In genomic region chr5:177132504-177133118, GRCh38 we compare ENCODE assay signal across 8 cellular contexts. TPM values are rescaled to one million over a fixed set of nuclear protein-coding genes. Genes with fewer than 3 reads are reported as not detected.
DNase-seq lines count a peak whose midpoint lies in the region; ATAC-seq, FAIRE-seq and TF ChIP-seq lines count a peak whose summit lies in the region.

No MANE protein-coding gene starts in this region.

- H3K9me3 Mint-ChIP-seq in IgD-negative memory B cell (no peaks in the 10 kb centered on the region), MCF 10A (ENCODE audit: unreplicated experiment) (no peaks in the 10 kb centered on the region)

- peaks cover 3 to 8% of the 10 kb centered on the region in 2 experiments for H3K36me3 ChIP-seq in keratinocyte (ENCODE audit: control insufficient read depth in 2 of 2, extremely low read depth in 1 of 2, insufficient read depth in 2 of 2, low read length in 2 of 2)

- no peaks in the 10 kb centered on the region for H4K20me1 ChIP-seq in keratinocyte (ENCODE audit: control insufficient read depth, extremely low read depth, insufficient read depth, low read length)

- H3K4me2 ChIP-seq in keratinocyte (ENCODE audit: control insufficient read depth, extremely low read depth, insufficient read depth, low read depth, low read length), result peak overlapping the region; percentile 100

- dilution Hi-C loops in keratinocyte (cut with MboI; ENCODE audit: extremely low pct_ligation_motif_present, low sequenced_read_pairs), result no loop called here

- H3K9me1 ChIP-seq in keratinocyte (ENCODE audit: control insufficient read depth, extremely low read depth, insufficient read depth, low read length), result no peaks in the 10 kb centered on the region

- H3K4me3 ChIP-seq in keratinocyte (ENCODE audit: control insufficient read depth in 2 of 3, extremely low read depth in 1 of 3, insufficient read depth in 2 of 3, low read depth in 1 of 3, low read length in 3 of 3), result peak overlapping the region in 1 of 3 experiments; percentile 34

- H3K4me1 Mint-ChIP-seq in IgD-negative memory B cell (peaks cover 31 to 42% (median 40%) of the 10 kb centered on the region in 3 donors), MCF 10A (ENCODE audit: insufficient read depth, unreplicated experiment) (peaks cover 26% of the 10 kb centered on the region)

- CTCF ChIA-PET in MCF 10A (lab: Yijun Ruan, JAX), result interaction anchor here (0.6 to 14.1 kb wide), 3 partner anchors 20 to 504 kb away, joined by 3 to 140 read pairs (median 3); no protein-coding TSS in a partner anchor

- peaks cover 33% of the 10 kb centered on the region for H3K4me1 ChIP-seq in keratinocyte (ENCODE audit: control insufficient read depth, extremely low read depth, insufficient read depth, low read length)

- no peaks in the 10 kb centered on the region for H3K27me3 Mint-ChIP-seq in IgD-negative memory B cell
- H3K27me3 Mint-ChIP-seq in MCF 10A (ENCODE audit: insufficient read depth, unreplicated experiment), result no peaks in the 10 kb centered on the region

- H3K27me3 ChIP-seq in keratinocyte (ENCODE audit: control insufficient read depth, extremely low read depth, insufficient read depth, low read length), result no peaks in the 10 kb centered on the region

- H3K9ac ChIP-seq in keratinocyte (ENCODE audit: control insufficient read depth, extremely low read depth, insufficient read depth, low read length), result peak overlapping the region; percentile 85

- ATAC-seq in GM19463 (IDR thresholded peaks at IDR 0.05; ENCODE audit: unreplicated experiment), result no peak

- FAIRE-seq in keratinocyte (lab: Jason Lieb, UNC), result no peak

- POLR2A ChIA-PET in MCF 10A (lab: Yijun Ruan, JAX), result interaction anchor here (0.7 to 2.5 kb wide), 6 partner anchors 8 to 238 kb away, joined by 3 to 15 read pairs (median 4); no protein-coding TSS in a partner anchor

- peaks cover 29% of the 10 kb centered on the region for H3K79me2 ChIP-seq in keratinocyte (ENCODE audit: control insufficient read depth, insufficient read depth, low read length)

- DNase-seq in NCI-H345 (lab: John Stamatoyannopoulos, UW) (peak; percentile 10), NCI-H345 treated with DMSO at 0.1 percent for 48 hours (lab: John Stamatoyannopoulos, UW; ENCODE audit: unreplicated experiment) (no peak), MCF 10A (ENCODE audit: unreplicated experiment) (no peak), keratinocyte (ENCODE audit: low read depth, low spot score) (no peak), SHP77 treated with DMSO at 0.1 percent for 48 hours (lab: John Stamatoyannopoulos, UW) (no peak)
- DNase-seq in stimulated activated CD8-positive, alpha-beta memory T cell treated with anti-CD3 and anti-CD28 coated beads, Interleukin-15, amount 100 ng/mL, for 1 hour (ENCODE audit: low read depth), result peak; percentile 8

- H3K4me3 Mint-ChIP-seq in IgD-negative memory B cell (peak overlapping the region; percentile 58 to 85 (median 79)), MCF 10A (ENCODE audit: unreplicated experiment) (peak overlapping the region; percentile 74)

- H3K27ac ChIP-seq in keratinocyte (ENCODE audit: control insufficient read depth, insufficient read depth, low read length), result peak overlapping the region; percentile 16

- TF ChIP-seq CTCF in MCF 10A (IDR thresholded peaks at IDR 0.05; ENCODE audit: unreplicated experiment) (no peak), keratinocyte (optimal IDR thresholded peaks at IDR 0.05 in 1 of 3, IDR thresholded peaks at IDR 0.05 in 1 of 3, conservative IDR thresholded peaks at IDR 0.05 in 1 of 3; ENCODE audit: extremely low read depth in 1 of 3, insufficient read depth in 2 of 3, low read length in 3 of 3) (no peak)

- H2AFZ ChIP-seq in keratinocyte (ENCODE audit: control insufficient read depth, low read length), result peak overlapping the region; percentile 88

- no TSS peak for BruUV-seq in MCF 10A (replicated peaks; lab: Mats Ljungman, UMichigan)

- H3K36me3 Mint-ChIP-seq in IgD-negative memory B cell (peaks cover 6% of the 10 kb centered on the region), MCF 10A (ENCODE audit: insufficient read depth, unreplicated experiment) (peaks cover 34% of the 10 kb centered on the region)

- intact Hi-C loops in MCF 10A (cut with micrococcal nuclease), result no loop called here

- H3K27ac Mint-ChIP-seq in IgD-negative memory B cell, result peak overlapping the region; percentile 68 to 80 (median 73)
- H3K27ac Mint-ChIP-seq in MCF 10A (ENCODE audit: low read depth, unreplicated experiment), result no peak overlapping the region

- H3K9me3 ChIP-seq in keratinocyte (ENCODE audit: control insufficient read depth, low read depth, low read length), result no peaks in the 10 kb centered on the region

RNA-seq across cellular contexts. Expression of gene NSD1, which starts 1.0 kb away (rescaled TPM):
- 68.5 TPM for polyA plus RNA-seq in IgD-negative memory B cell
- 110 and 111 TPM in 2 replicates for total RNA-seq in MCF 10A (2022)
- polyA plus RNA-seq in keratinocyte, result 8.6 to 14.0 TPM (median 13.6 TPM) in 3 replicates
- polyA plus RNA-seq in keratinocyte (2011; ENCODE audit: low read depth), result 13.1 TPM
- polyA plus RNA-seq in keratinocyte (2011; cell fraction: cytosol; rRNA removed), result 7.4 and 11.0 TPM in 2 replicates
- polyA plus RNA-seq in keratinocyte (2011; cell fraction: nucleus; rRNA removed), result 23.9 and 25.9 TPM in 2 replicates
- polyA plus RNA-seq in keratinocyte (2012; ENCODE audit: low replicate concordance), result 7.3 and 14.7 TPM in 2 replicates
- polyA minus RNA-seq in keratinocyte, result 30.1 to 48.0 TPM (median 33.7 TPM) in 3 replicates
- polyA minus RNA-seq in keratinocyte (2011; cell fraction: cytosol; rRNA and poly(A)+ RNA removed), result 26.1 TPM
- 45.4 and 80.7 TPM in 2 replicates for polyA minus RNA-seq in keratinocyte (2011; cell fraction: nucleus; rRNA and poly(A)+ RNA removed)

RNA-seq across cellular contexts. Expression of gene FGFR4, which starts 45.9 kb away (rescaled TPM):
- polyA plus RNA-seq in IgD-negative memory B cell (0.38 TPM), keratinocyte (0.62 to 2.2 TPM (median 0.79 TPM) in 3 replicates)
- total RNA-seq in MCF 10A (2022), result 1.5 and 1.8 TPM in 2 replicates
- polyA plus RNA-seq in keratinocyte (2011; ENCODE audit: low read depth), result not detected
- 0.36 and 1.0 TPM in 2 replicates for polyA plus RNA-seq in keratinocyte (2011; cell fraction: cytosol; rRNA removed)
- polyA plus RNA-seq in keratinocyte (2011; cell fraction: nucleus; rRNA removed), result 3.0 and 3.1 TPM in 2 replicates
- polyA plus RNA-seq in keratinocyte (2012; ENCODE audit: low replicate concordance), result 0.51 and 2.8 TPM in 2 replicates
- polyA minus RNA-seq in keratinocyte, result 0.70 to 4.9 TPM (median 1.4 TPM) in 3 replicates
- 4.8 TPM for polyA minus RNA-seq in keratinocyte (2011; cell fraction: cytosol; rRNA and poly(A)+ RNA removed)
- polyA minus RNA-seq in keratinocyte (2011; cell fraction: nucleus; rRNA and poly(A)+ RNA removed), result 1.2 and 1.8 TPM in 2 replicates

Comparison
In these comparisons a context has a peak if more than half of its experiments do, and no peak if none do; other contexts are left out.
1. DNase-seq: peak in NCI-H345 (single experiment) and stimulated activated CD8-positive, alpha-beta memory T cell treated with anti-CD3 and anti-CD28 coated beads, Interleukin-15, amount 100 ng/mL, for 1 hour (single experiment); none in NCI-H345 treated with DMSO at 0.1 percent for 48 hours (single experiment), MCF 10A (single experiment), keratinocyte (single experiment) and SHP77 treated with DMSO at 0.1 percent for 48 hours (single experiment).